ENCODE assay signal across 12 cellular contexts in the genomic region with DNA sequence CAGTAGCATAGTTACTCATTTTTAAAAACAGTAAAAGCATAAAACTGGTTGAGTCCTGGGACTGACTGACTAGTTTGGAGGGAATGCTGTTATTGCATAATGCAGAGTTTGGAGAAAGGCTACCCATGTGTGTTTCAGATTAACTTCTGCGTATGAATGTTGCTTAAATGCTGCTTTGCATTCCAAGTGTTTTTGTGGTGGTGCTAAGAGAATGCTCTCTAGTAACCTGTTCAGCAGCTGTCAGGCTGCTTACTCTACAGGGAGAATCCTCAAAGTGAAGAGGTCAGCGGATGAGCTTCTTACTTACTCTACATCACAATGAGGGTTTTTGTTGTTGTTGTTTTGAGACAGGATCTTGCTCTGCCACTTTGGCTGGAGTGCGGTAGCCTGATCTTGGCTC. TPM values are rescaled to one million over a fixed set of nuclear protein-coding genes. Genes with fewer than 3 reads are reported as not detected.
DNase-seq lines count a peak whose midpoint lies in the region; ATAC-seq and TF ChIP-seq lines count a peak whose summit lies in the region.
"Had no signal": no experiment of that assay in that cellular context is flagged by ENCODE, and none has a peak within 500 bp of the region (broad histone marks: within the 10 kb centered on the region; RNA-seq: fewer than 3 reads in every experiment).

No MANE protein-coding gene starts in this region.

- TF ChIP-seq CTCF in fibroblast of mammary gland (conservative IDR thresholded peaks at IDR 0.05; ENCODE audit: control insufficient read depth, insufficient read depth, low read depth, low read length) (no peak), sigmoid colon (IDR thresholded peaks at IDR 0.05) (no peak)

- intact Hi-C loops in sigmoid colon (cut with DNase I) = no loop called here

- H3K27ac ChIP-seq in sigmoid colon = peak overlapping the region in 3 of 4 donors; percentile 21 to 69 (median 48)

- H3K9me3 ChIP-seq in sigmoid colon = no peaks in the 10 kb centered on the region

- H3K4me3 ChIP-seq in fibroblast of mammary gland (ENCODE audit: control insufficient read depth, low read depth, low read length) = no peak overlapping the region
- no peak overlapping the region for H3K4me3 ChIP-seq in sigmoid colon

- no peak for TF ChIP-seq EP300 in sigmoid colon (IDR thresholded peaks at IDR 0.05)

- H3K4me1 ChIP-seq in sigmoid colon = peaks cover 0 to 65% (median 65%) of the 10 kb centered on the region in 4 donors

- H3K36me3 ChIP-seq in sigmoid colon = peaks cover 0 to 28% (median 14%) of the 10 kb centered on the region in 4 donors

- H3K27me3 ChIP-seq in sigmoid colon = no peaks in the 10 kb centered on the region

- 85% methylated on average over 3 of the region's 3 CpGs for WGBS in sigmoid colon, 2 donors

- peak; percentile 94 for DNase-seq in EL
- peak; percentile 33 for DNase-seq in RPMI7951 (ENCODE audit: low read depth)
- peak; percentile 98 for DNase-seq in fibroblast of mammary gland (ENCODE audit: low read depth)
- no peak for DNase-seq in sigmoid colon
- no peak for DNase-seq in medulla oblongata (ENCODE audit: extremely low spot score)
- DNase-seq: activated naive CD4-positive, alpha-beta T cell treated with anti-CD3 and anti-CD28 coated beads, Interleukin-2, amount 10 ng/mL, durations not matched to agents 7 days and 5 days; NCI-H345; small intestine had no signal

- ATAC-seq in HG02588 (IDR thresholded peaks at IDR 0.05; ENCODE audit: unreplicated experiment) (no peak), GM18517 (IDR thresholded peaks at IDR 0.05; ENCODE audit: unreplicated experiment) (no peak), HG03439 (IDR thresholded peaks at IDR 0.05; ENCODE audit: unreplicated experiment) (no peak)

- no peak for TF ChIP-seq POLR2A in sigmoid colon (IDR thresholded peaks at IDR 0.05)

RNA-seq across cellular contexts. Expression of gene DLST, which starts 4.3 kb away (rescaled TPM):
- 38.2 and 45.3 TPM in 2 replicates for total RNA-seq in RPMI7951 (2014; rRNA removed; shearing (Covaris generic))
- total RNA-seq in sigmoid colon = 100 to 1,000 TPM in 1 of 4 donors, 10 to 100 TPM in 3; 68.6 to 114 (median 71.8) TPM
- polyA plus RNA-seq in sigmoid colon = 100 to 1,000 TPM in 2 of 3 donors, 10 to 100 TPM in 1; 66.1 to 114 (median 105) TPM

RNA-seq across cellular contexts. Expression of gene PROX2, which starts 10.1 kb away (rescaled TPM):
- total RNA-seq in RPMI7951 (2014; rRNA removed; shearing (Covaris generic)) = not detected in 2 replicates
- total RNA-seq in sigmoid colon = under 1 TPM in 1 of 4 donors, not detected in 3; 0.16 TPM
- polyA plus RNA-seq in sigmoid colon = under 1 TPM in 1 of 3 donors, not detected in 2; 0.01 TPM
- total RNA-seq: temporal lobe had no signal
- polyA plus RNA-seq: small intestine had no signal

RNA-seq across cellular contexts. Expression of gene RPS6KL1, which starts 37.1 kb away (rescaled TPM):
- 2.0 and 3.6 TPM in 2 replicates for total RNA-seq in RPMI7951 (2014; rRNA removed; shearing (Covaris generic))
- 10 to 100 TPM in 1 of 4 donors, 1 to 10 TPM in 3; 4.6 to 11.1 (median 6.7) TPM for total RNA-seq in sigmoid colon
- 1 to 10 TPM; 1.8 to 4.0 (median 2.8) TPM for polyA plus RNA-seq in sigmoid colon

Comparison
In these comparisons a context has a peak if more than half of its experiments do, and no peak if none do; other contexts are left out.
1. DNase-seq: peak in EL (single experiment), RPMI7951 (single experiment) and fibroblast of mammary gland (single experiment); none in sigmoid colon (single experiment) and medulla oblongata (single experiment).